Comparison of ENCODE assay signal across 1 cellular context in genomic region chr3:149378420-149379388, GRCh38.
TF ChIP-seq lines count a peak whose summit lies in the region.

No MANE protein-coding gene starts in this region.

TF ChIP-seq in IMR-90, 13 proteins besides CTCF, POLR2A, EP300 and RAD21:
- TF ChIP-seq NFE2L2 (IDR thresholded peaks at IDR 0.05; ENCODE audit: low read depth, low read length) (no peak), USF2 (IDR thresholded peaks at IDR 0.05; ENCODE audit: low read depth, low read length) (no peak), MXI1 (IDR thresholded peaks at IDR 0.05; ENCODE audit: borderline replicate concordance, low read depth, low read length) (no peak), CHD1 (IDR thresholded peaks at IDR 0.05; ENCODE audit: low read depth, low read length) (no peak)
